Comparison of ENCODE assay signal across 1 cellular context in the genomic region with DNA sequence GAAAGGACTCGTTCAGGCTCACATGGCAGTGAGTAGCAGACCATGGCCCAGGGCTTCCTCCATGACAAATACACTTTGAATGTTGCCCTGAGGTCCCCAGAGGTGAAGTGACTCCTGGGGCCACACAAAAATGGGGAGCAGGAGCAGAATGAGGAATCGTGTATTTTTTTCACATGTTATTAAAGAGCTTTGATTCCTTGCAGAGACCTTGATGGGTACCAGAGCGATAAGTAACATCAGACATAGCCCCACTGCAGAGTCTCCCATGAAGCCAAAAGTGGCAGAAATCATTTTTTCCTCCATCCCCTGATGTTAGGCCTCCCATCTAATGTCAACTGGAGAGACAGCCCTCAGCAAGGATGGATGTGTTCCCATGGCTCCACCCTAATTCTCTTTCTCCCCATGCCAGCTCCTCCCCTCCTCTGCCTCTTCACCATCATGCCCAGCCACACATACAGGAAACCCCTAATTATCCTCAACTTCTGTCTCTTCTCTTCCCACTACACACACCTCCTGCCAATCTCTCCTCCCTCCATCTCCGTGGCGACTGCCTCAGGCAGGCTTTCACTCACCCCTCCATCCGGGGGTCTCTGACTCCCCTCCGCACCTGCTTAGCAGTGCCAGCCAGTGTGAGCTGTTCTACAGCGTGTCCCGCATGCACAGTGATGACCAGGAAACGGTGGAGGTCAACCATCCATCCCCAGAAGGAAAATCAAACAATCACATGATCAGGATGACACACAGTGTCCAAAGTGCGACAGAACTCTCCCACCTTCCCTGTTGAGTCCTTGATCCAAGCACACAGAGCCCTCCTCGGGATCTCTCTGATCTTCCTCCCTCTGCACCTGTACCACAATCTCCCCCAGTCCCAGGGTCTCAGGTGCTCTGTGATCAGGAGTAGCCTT.
TF ChIP-seq lines count a peak whose summit lies in the region.

No MANE protein-coding gene starts in this region.

TF ChIP-seq in HepG2, 621 proteins besides CTCF, POLR2A, EP300 and RAD21 (continued from another document and continues in another):
- TF ChIP-seq, protein P1, sequence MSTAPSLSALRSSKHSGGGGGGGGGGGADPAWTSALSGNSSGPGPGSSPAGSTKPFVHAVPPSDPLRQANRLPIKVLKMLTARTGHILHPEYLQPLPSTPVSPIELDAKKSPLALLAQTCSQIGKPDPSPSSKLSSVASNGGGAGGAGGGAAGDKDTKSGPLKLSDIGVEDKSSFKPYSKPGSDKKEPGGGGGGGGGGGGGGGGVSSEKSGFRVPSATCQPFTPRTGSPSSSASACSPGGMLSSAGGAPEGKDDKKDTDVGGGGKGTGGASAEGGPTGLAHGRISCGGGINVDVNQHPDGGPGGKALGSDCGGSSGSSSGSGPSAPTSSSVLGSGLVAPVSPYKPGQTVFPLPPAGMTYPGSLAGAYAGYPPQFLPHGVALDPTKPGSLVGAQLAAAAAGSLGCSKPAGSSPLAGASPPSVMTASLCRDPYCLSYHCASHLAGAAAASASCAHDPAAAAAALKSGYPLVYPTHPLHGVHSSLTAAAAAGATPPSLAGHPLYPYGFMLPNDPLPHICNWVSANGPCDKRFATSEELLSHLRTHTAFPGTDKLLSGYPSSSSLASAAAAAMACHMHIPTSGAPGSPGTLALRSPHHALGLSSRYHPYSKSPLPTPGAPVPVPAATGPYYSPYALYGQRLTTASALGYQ (CRISPR knock-in tag; IDR thresholded peaks at IDR 0.05) = 0 out of 2 replicates have a peak, but pooled peaks have one; percentile 31
- TF ChIP-seq, protein P2, sequence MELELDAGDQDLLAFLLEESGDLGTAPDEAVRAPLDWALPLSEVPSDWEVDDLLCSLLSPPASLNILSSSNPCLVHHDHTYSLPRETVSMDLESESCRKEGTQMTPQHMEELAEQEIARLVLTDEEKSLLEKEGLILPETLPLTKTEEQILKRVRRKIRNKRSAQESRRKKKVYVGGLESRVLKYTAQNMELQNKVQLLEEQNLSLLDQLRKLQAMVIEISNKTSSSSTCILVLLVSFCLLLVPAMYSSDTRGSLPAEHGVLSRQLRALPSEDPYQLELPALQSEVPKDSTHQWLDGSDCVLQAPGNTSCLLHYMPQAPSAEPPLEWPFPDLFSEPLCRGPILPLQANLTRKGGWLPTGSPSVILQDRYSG (CRISPR knock-in tag; IDR thresholded peaks at IDR 0.05) = no peak; the same call in 1 of the 2 replicates
- TF ChIP-seq ZBTB8A (CRISPR knock-in tag; IDR thresholded peaks at IDR 0.05; ENCODE audit: borderline replicate concordance, low read depth) (0 out of 2 replicates have a peak, but pooled peaks have one; percentile 57), ARNTL (CRISPR knock-in tag; IDR thresholded peaks at IDR 0.05) (peak; percentile 87), NFIC (IDR thresholded peaks at IDR 0.05; ENCODE audit: low read length) (peak; percentile 46; the same call in 1 of the 2 replicates), ZEB1 (IDR thresholded peaks at IDR 0.05; ENCODE audit: insufficient replicate concordance, low read depth) (peak; percentile 95), PHF5A (CRISPR knock-in tag; IDR thresholded peaks at IDR 0.05; ENCODE audit: low read depth, unreplicated experiment) (peak; percentile 78), ZNF788 (CRISPR knock-in tag; IDR thresholded peaks at IDR 0.05; ENCODE audit: borderline replicate concordance) (peak; percentile 71; the same call in 1 of the 2 replicates), KDM5B (CRISPR knock-in tag; IDR thresholded peaks at IDR 0.05; ENCODE audit: borderline replicate concordance) (peak; percentile 80; the same call in 1 of the 2 replicates), ISL2 (CRISPR knock-in tag; IDR thresholded peaks at IDR 0.05) (peak; percentile 85; the same call in 1 of the 2 replicates), GZF1 (CRISPR knock-in tag; IDR thresholded peaks at IDR 0.05) (no peak), ZNF121 (CRISPR knock-in tag; IDR thresholded peaks at IDR 0.05) (no peak), MTF1 (CRISPR knock-in tag; IDR thresholded peaks at IDR 0.05) (no peak), ATF7 (IDR thresholded peaks at IDR 0.05) (no peak), ATF7 (CRISPR knock-in tag; IDR thresholded peaks at IDR 0.05) (peak; percentile 92), THYN1 (CRISPR knock-in tag; IDR thresholded peaks at IDR 0.05; ENCODE audit: borderline replicate concordance, low read depth) (no peak), ZNF230 (CRISPR knock-in tag; IDR thresholded peaks at IDR 0.05) (peak; percentile 72; the same call in 1 of the 2 replicates), ZNF777 (CRISPR knock-in tag; IDR thresholded peaks at IDR 0.05) (no peak), FOXO1 (CRISPR knock-in tag; IDR thresholded peaks at IDR 0.05) (peak; percentile 73), ZNF451 (CRISPR knock-in tag; IDR thresholded peaks at IDR 0.05) (no peak; the same call in 1 of the 2 replicates), FOXP1 (IDR thresholded peaks at IDR 0.05) (no peak), FOXP1 (CRISPR knock-in tag; IDR thresholded peaks at IDR 0.05) (peak; percentile 50; the same call in 1 of the 2 replicates), ZMYM3 (CRISPR knock-in tag; IDR thresholded peaks at IDR 0.05) (peak; percentile 72), HNF4A (CRISPR knock-in tag; IDR thresholded peaks at IDR 0.05) (peak; percentile 96), BORCS8-MEF2B (CRISPR knock-in tag; IDR thresholded peaks at IDR 0.05) (peak; percentile 91), XBP1 (CRISPR knock-in tag; IDR thresholded peaks at IDR 0.05) (no peak), FLYWCH1 (CRISPR knock-in tag; IDR thresholded peaks at IDR 0.05) (no peak), ZMAT3 (CRISPR knock-in tag; conservative IDR thresholded peaks at IDR 0.05) (peak; percentile 54; the same call in 1 of the 2 replicates), MTA3 (CRISPR knock-in tag; IDR thresholded peaks at IDR 0.05) (no peak), HOXA3 (CRISPR knock-in tag; IDR thresholded peaks at IDR 0.05) (peak; percentile 78), CHD2 (IDR thresholded peaks at IDR 0.05; ENCODE audit: low read depth, low read length) (no peak), NFRKB (IDR thresholded peaks at IDR 0.05) (no peak), BHLHE40 (IDR thresholded peaks at IDR 0.05; ENCODE audit: low read length) (peak; percentile 67; the same call in 1 of the 2 replicates), HOXA9 (CRISPR knock-in tag; IDR thresholded peaks at IDR 0.05; ENCODE audit: borderline replicate concordance) (no peak), ZFP90 (CRISPR knock-in tag; IDR thresholded peaks at IDR 0.05; ENCODE audit: borderline replicate concordance) (peak; percentile 68; the same call in 1 of the 2 replicates), RFX3 (CRISPR knock-in tag; IDR thresholded peaks at IDR 0.05) (no peak; the same call in 1 of the 2 replicates), ZNF350 (CRISPR knock-in tag; IDR thresholded peaks at IDR 0.05; ENCODE audit: borderline replicate concordance, low read depth) (peak; percentile 61; the same call in 1 of the 2 replicates), RORA (CRISPR knock-in tag; IDR thresholded peaks at IDR 0.05) (no peak)
- TF ChIP-seq, protein P3, sequence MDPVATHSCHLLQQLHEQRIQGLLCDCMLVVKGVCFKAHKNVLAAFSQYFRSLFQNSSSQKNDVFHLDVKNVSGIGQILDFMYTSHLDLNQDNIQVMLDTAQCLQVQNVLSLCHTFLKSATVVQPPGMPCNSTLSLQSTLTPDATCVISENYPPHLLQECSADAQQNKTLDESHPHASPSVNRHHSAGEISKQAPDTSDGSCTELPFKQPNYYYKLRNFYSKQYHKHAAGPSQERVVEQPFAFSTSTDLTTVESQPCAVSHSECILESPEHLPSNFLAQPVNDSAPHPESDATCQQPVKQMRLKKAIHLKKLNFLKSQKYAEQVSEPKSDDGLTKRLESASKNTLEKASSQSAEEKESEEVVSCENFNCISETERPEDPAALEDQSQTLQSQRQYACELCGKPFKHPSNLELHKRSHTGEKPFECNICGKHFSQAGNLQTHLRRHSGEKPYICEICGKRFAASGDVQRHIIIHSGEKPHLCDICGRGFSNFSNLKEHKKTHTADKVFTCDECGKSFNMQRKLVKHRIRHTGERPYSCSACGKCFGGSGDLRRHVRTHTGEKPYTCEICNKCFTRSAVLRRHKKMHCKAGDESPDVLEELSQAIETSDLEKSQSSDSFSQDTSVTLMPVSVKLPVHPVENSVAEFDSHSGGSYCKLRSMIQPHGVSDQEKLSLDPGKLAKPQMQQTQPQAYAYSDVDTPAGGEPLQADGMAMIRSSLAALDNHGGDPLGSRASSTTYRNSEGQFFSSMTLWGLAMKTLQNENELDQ (CRISPR knock-in tag; IDR thresholded peaks at IDR 0.05; ENCODE audit: borderline replicate concordance) = 0 out of 2 replicates have a peak, but pooled peaks have one; percentile 27
- TF ChIP-seq, protein P4, sequence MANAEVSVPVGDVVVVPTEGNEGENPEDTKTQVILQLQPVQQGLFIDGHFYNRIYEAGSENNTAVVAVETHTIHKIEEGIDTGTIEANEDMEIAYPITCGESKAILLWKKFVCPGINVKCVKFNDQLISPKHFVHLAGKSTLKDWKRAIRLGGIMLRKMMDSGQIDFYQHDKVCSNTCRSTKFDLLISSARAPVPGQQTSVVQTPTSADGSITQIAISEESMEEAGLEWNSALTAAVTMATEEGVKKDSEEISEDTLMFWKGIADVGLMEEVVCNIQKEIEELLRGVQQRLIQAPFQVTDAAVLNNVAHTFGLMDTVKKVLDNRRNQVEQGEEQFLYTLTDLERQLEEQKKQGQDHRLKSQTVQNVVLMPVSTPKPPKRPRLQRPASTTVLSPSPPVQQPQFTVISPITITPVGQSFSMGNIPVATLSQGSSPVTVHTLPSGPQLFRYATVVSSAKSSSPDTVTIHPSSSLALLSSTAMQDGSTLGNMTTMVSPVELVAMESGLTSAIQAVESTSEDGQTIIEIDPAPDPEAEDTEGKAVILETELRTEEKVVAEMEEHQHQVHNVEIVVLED (CRISPR knock-in tag; IDR thresholded peaks at IDR 0.05; ENCODE audit: borderline replicate concordance) = no peak
- TF ChIP-seq, protein P5, sequence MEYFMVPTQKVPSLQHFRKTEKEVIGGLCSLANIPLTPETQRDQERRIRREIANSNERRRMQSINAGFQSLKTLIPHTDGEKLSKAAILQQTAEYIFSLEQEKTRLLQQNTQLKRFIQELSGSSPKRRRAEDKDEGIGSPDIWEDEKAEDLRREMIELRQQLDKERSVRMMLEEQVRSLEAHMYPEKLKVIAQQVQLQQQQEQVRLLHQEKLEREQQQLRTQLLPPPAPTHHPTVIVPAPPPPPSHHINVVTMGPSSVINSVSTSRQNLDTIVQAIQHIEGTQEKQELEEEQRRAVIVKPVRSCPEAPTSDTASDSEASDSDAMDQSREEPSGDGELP (IDR thresholded peaks at IDR 0.05; ENCODE audit: borderline replicate concordance, low read depth) = peak; percentile 65; the same call in 1 of the 2 replicates
- TF ChIP-seq, protein P6, sequence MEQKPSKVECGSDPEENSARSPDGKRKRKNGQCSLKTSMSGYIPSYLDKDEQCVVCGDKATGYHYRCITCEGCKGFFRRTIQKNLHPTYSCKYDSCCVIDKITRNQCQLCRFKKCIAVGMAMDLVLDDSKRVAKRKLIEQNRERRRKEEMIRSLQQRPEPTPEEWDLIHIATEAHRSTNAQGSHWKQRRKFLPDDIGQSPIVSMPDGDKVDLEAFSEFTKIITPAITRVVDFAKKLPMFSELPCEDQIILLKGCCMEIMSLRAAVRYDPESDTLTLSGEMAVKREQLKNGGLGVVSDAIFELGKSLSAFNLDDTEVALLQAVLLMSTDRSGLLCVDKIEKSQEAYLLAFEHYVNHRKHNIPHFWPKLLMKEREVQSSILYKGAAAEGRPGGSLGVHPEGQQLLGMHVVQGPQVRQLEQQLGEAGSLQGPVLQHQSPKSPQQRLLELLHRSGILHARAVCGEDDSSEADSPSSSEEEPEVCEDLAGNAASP (CRISPR knock-in tag; IDR thresholded peaks at IDR 0.05; ENCODE audit: borderline replicate concordance) = peak; percentile 71; the same call in 1 of the 2 replicates
- TF ChIP-seq, protein P7, sequence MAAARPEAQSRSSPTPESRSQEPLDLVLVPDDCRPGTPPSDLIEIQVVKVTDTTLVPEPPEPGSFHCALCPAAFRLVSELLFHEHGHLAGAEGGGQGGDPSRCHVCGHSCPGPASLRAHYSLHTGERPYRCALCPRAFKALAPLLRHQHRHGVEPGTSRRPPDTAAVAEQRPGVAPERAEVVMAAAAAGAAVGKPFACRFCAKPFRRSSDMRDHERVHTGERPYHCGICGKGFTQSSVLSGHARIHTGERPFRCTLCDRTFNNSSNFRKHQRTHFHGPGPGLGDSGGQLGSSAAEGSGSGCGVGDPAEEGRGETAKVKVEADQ (CRISPR knock-in tag; IDR thresholded peaks at IDR 0.05; ENCODE audit: borderline replicate concordance) = no peak
- TF ChIP-seq, protein P8, sequence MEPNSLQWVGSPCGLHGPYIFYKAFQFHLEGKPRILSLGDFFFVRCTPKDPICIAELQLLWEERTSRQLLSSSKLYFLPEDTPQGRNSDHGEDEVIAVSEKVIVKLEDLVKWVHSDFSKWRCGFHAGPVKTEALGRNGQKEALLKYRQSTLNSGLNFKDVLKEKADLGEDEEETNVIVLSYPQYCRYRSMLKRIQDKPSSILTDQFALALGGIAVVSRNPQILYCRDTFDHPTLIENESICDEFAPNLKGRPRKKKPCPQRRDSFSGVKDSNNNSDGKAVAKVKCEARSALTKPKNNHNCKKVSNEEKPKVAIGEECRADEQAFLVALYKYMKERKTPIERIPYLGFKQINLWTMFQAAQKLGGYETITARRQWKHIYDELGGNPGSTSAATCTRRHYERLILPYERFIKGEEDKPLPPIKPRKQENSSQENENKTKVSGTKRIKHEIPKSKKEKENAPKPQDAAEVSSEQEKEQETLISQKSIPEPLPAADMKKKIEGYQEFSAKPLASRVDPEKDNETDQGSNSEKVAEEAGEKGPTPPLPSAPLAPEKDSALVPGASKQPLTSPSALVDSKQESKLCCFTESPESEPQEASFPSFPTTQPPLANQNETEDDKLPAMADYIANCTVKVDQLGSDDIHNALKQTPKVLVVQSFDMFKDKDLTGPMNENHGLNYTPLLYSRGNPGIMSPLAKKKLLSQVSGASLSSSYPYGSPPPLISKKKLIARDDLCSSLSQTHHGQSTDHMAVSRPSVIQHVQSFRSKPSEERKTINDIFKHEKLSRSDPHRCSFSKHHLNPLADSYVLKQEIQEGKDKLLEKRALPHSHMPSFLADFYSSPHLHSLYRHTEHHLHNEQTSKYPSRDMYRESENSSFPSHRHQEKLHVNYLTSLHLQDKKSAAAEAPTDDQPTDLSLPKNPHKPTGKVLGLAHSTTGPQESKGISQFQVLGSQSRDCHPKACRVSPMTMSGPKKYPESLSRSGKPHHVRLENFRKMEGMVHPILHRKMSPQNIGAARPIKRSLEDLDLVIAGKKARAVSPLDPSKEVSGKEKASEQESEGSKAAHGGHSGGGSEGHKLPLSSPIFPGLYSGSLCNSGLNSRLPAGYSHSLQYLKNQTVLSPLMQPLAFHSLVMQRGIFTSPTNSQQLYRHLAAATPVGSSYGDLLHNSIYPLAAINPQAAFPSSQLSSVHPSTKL (CRISPR knock-in tag; IDR thresholded peaks at IDR 0.05) = peak; percentile 93
- TF ChIP-seq, protein P9, sequence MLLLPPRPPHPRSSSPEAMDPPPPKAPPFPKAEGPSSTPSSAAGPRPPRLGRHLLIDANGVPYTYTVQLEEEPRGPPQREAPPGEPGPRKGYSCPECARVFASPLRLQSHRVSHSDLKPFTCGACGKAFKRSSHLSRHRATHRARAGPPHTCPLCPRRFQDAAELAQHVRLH (CRISPR knock-in tag; IDR thresholded peaks at IDR 0.05; ENCODE audit: borderline replicate concordance, low read depth) = peak; percentile 90; the same call in 1 of the 2 replicates
- TF ChIP-seq, protein P10, sequence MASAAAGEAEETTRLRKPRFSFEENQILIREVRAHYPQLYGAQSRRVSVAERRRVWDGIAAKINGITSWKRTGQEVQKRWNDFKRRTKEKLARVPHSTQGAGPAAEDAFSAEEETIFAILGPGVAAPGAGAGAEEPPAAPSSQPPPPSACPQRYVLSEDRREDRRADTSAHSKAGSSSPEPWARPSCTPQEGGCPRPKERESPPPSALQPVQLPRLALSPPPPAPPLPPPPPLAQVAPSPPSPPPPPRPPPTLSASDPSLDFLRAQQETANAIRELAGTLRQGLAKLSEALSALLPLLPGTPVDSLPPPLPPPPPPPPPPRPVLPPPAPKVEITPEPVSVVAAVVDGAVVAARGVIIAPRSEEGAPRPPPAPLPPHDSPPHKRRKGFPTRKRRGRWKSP (CRISPR knock-in tag; IDR thresholded peaks at IDR 0.05) = peak; percentile 55; the same call in 1 of the 2 replicates
